7 cellular contexts compared by ENCODE assay signal in genomic region chr3:11910216-11910930, GRCh38.
DNase-seq lines count a peak whose midpoint lies in the region; ATAC-seq, FAIRE-seq and TF ChIP-seq lines count a peak whose summit lies in the region.
"Not testable (repeated sequence)": the region's sequence is repeated elsewhere in the genome, so short reads cannot be mapped to it uniquely, and the experiment has no call there.

No MANE protein-coding gene starts in this region.

- TF ChIP-seq CTCF in K562 (IDR thresholded peaks at IDR 0.05 in 2 of 3, conservative IDR thresholded peaks at IDR 0.05 in 1 of 3; ENCODE audit: insufficient read depth in 2 of 3, low read depth in 1 of 3, low read length in 3 of 3); osteocyte (IDR thresholded peaks at IDR 0.05); stomach (IDR thresholded peaks at IDR 0.05): not testable (repeated sequence)

- POLR2A ChIA-PET in activated CD4-positive, alpha-beta memory T cell treated with anti-CD3 and anti-CD28 coated beads, Interleukin-2, amount 10 ng/mL, durations not matched to agents 7 days and 5 days (lab: Charles Lee), result interaction anchor here (0.6 kb wide), 1 partner anchor 24 kb away, joined by 3 read pairs; no protein-coding TSS in a partner anchor
- POLR2A ChIA-PET in K562 (lab: Yijun Ruan, JAX), result interaction anchor here (0.6 kb wide), 1 partner anchor 10 kb away, joined by 3 read pairs; no protein-coding TSS in a partner anchor

- not testable (repeated sequence) for BruUV-seq in K562 (replicated peaks; lab: Mats Ljungman, UMichigan)

- H3K36me3 ChIP-seq in K562 (ENCODE audit: control insufficient read depth, insufficient read depth, low read length); stomach: not testable (repeated sequence)

- not testable (repeated sequence) for H3K27ac Mint-ChIP-seq in activated CD4-positive, alpha-beta memory T cell treated with anti-CD3 and anti-CD28 coated beads, Interleukin-2, amount 10 ng/mL, durations not matched to agents 7 days and 5 days; osteocyte (ENCODE audit: unreplicated experiment)

- not testable (repeated sequence) for H3K9me3 ChIP-seq in K562 (replicated peaks; ENCODE audit: control insufficient read depth, insufficient read depth, low read depth, low read length); stomach

- not testable (repeated sequence) for H3K27ac ChIP-seq in K562 (ENCODE audit: extremely low read depth, low read depth, low read length); stomach

- in situ Hi-C loops in G401 (cut with HindIII; ENCODE audit: low sequenced_read_pairs); K562 (cut with MboI): not testable (repeated sequence)

- CTCF ChIA-PET in activated CD4-positive, alpha-beta memory T cell treated with anti-CD3 and anti-CD28 coated beads, Interleukin-2, amount 10 ng/mL, durations not matched to agents 7 days and 5 days (lab: Charles Lee); K562 (lab: Yijun Ruan, JAX; ENCODE audit: low intra/inter-chr PET ratio): not testable (repeated sequence)

- H3K27me3 ChIP-seq in K562 (ENCODE audit: control insufficient read depth in 2 of 2, insufficient read depth in 2 of 2, low read length in 2 of 2), result peaks cover 10 to 81% of the 10 kb centered on the region in 2 experiments
- H3K27me3 ChIP-seq in stomach, result not testable (repeated sequence)

- H4K20me1 ChIP-seq in K562 (replicated peaks; ENCODE audit: control insufficient read depth, insufficient read depth, low read length), result not testable (repeated sequence)

- intact Hi-C loops in K562 (cut with micrococcal nuclease); stomach (cut with DNase I; ENCODE audit: low total_unique reads): not testable (repeated sequence)

- H3K4me3 ChIP-seq in K562, stomach: not testable (repeated sequence)

- not testable (repeated sequence) for H3K9ac ChIP-seq in K562 (ENCODE audit: insufficient read depth in 1 of 2, low read depth in 2 of 2, low read length in 2 of 2)

- ATAC-seq in K562, result not testable (repeated sequence)

- H3K4me1 ChIP-seq in K562 (replicated peaks in 1 of 2; ENCODE audit: control insufficient read depth in 2 of 2, insufficient read depth in 2 of 2, low read length in 2 of 2); stomach: not testable (repeated sequence)

- TF ChIP-seq RAD21 in K562 (CRISPR knock-in tag; conservative IDR thresholded peaks at IDR 0.05 in 1 of 2, IDR thresholded peaks at IDR 0.05 in 1 of 2), result not testable (repeated sequence)

- H3K4me3 Mint-ChIP-seq in activated CD4-positive, alpha-beta memory T cell treated with anti-CD3 and anti-CD28 coated beads, Interleukin-2, amount 10 ng/mL, durations not matched to agents 7 days and 5 days; osteocyte (ENCODE audit: unreplicated experiment): not testable (repeated sequence)

- not testable (repeated sequence) for H3K36me3 Mint-ChIP-seq in activated CD4-positive, alpha-beta memory T cell treated with anti-CD3 and anti-CD28 coated beads, Interleukin-2, amount 10 ng/mL, durations not matched to agents 7 days and 5 days (ENCODE audit: low read depth); osteocyte (ENCODE audit: unreplicated experiment)

- H3K4me2 ChIP-seq in K562 (ENCODE audit: insufficient read depth, low read length), result not testable (repeated sequence)

- peak; percentile 72 for DNase-seq in G401 (ENCODE audit: low spot score)
- peak; percentile 11 for DNase-seq in activated CD4-positive, alpha-beta memory T cell treated with anti-CD3 and anti-CD28 coated beads, Interleukin-2, amount 10 ng/mL, durations not matched to agents 7 days and 5 days
- DNase-seq in K562 (ENCODE audit: extremely low read depth in 1 of 4, low spot score in 3 of 4), result not testable (repeated sequence)
- DNase-seq in cerebellum (ENCODE audit: low spot score), result peak; percentile 65
- DNase-seq in mesenteric fat pad (ENCODE audit: low spot score), result peak; percentile 43
- peak; percentile 64 for DNase-seq in osteocyte (ENCODE audit: extremely low spot score, unreplicated experiment)
- peak; percentile 13 for DNase-seq in stomach

- not testable (repeated sequence) for H3K79me2 ChIP-seq in K562 (ENCODE audit: control insufficient read depth, insufficient read depth, low read length)

- TF ChIP-seq POLR2A in K562 (conservative IDR thresholded peaks at IDR 0.05); stomach (IDR thresholded peaks at IDR 0.05): not testable (repeated sequence)

- 0% methylated on average over 4 of the region's 5 CpGs for WGBS in K562 (ENCODE audit: insufficient coverage, low coverage, missing lambda C conversion rate)
- WGBS in stomach, 5 donors, result 83 to 92% (median 85%) methylated on average over 5 of the region's 5 CpGs

- H3K27me3 Mint-ChIP-seq in activated CD4-positive, alpha-beta memory T cell treated with anti-CD3 and anti-CD28 coated beads, Interleukin-2, amount 10 ng/mL, durations not matched to agents 7 days and 5 days; osteocyte (ENCODE audit: unreplicated experiment): not testable (repeated sequence)

- FAIRE-seq in K562 (lab: Jason Lieb, UNC), result peak; percentile 55

- not testable (repeated sequence) for H3K9me1 ChIP-seq in K562 (ENCODE audit: control insufficient read depth, insufficient read depth, low read length)

- not testable (repeated sequence) for H2AFZ ChIP-seq in K562 (ENCODE audit: low read depth, low read length)

- TF ChIP-seq EP300 in K562 (IDR thresholded peaks at IDR 0.05; ENCODE audit: low read length); stomach (IDR thresholded peaks at IDR 0.05): not testable (repeated sequence)

- H3K9me3 Mint-ChIP-seq in activated CD4-positive, alpha-beta memory T cell treated with anti-CD3 and anti-CD28 coated beads, Interleukin-2, amount 10 ng/mL, durations not matched to agents 7 days and 5 days; osteocyte (ENCODE audit: unreplicated experiment): not testable (repeated sequence)

- peaks cover 21% of the 10 kb centered on the region for H3K4me1 Mint-ChIP-seq in activated CD4-positive, alpha-beta memory T cell treated with anti-CD3 and anti-CD28 coated beads, Interleukin-2, amount 10 ng/mL, durations not matched to agents 7 days and 5 days
- not testable (repeated sequence) for H3K4me1 Mint-ChIP-seq in osteocyte (ENCODE audit: unreplicated experiment)
